In the genomic region with DNA sequence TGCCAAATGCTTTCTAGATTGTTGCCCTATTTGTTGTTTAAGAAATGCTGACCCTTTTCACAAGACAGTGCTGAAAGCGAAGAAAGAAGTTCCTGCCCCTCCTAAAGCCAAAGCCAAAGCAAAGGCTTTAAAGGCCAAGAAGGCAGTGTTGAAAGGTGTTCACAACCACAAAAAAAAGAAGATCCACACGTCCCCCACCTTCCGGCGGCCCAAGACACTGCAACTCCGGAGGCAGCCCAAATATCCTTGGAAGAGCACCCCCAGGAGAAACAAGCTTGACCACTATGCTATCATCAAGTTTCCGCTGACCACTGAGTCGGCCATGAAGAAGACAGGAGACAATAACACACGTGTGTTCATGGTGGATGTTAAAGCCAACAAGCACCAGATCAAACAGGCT, we compare ENCODE assay signal across 23 cellular contexts.
"Had no signal": no experiment of that assay in that cellular context is flagged by ENCODE, and none has a peak within 500 bp of the region (broad histone marks: within the 10 kb centered on the region; RNA-seq: fewer than 3 reads in every experiment).

No MANE protein-coding gene starts in this region.

- H3K4me3 Mint-ChIP-seq: activated naive CD4-positive, alpha-beta T cell treated with anti-CD3 and anti-CD28 coated beads, Interleukin-2, amount 50 U/mL, for 24 hours; activated naive CD8-positive, alpha-beta T cell treated with anti-CD3 and anti-CD28 coated beads, Interleukin-2, amount 50 U/mL, for 24 hours; activated T-cell treated with anti-CD3 and anti-CD28 coated beads, Interleukin-2, amount 50 U/mL, for 24 hours; central memory CD8-positive, alpha-beta T cell; dendritic cell treated with granulocyte-macrophage colony-stimulating factor and Interleukin-4, amounts not matched to agents 40 ng/mL and 50 ng/mL, for 4 days; nephron; stimulated activated effector memory CD8-positive, alpha-beta T cell treated with anti-CD3 and anti-CD28 coated beads, Interleukin-12 subunit alpha, Interleukin-12 subunit beta, amount 100 ng/mL, for 72 hours; stimulated activated naive CD8-positive, alpha-beta T cell treated with anti-CD3 and anti-CD28 coated beads, Interleukin-15, Interleukin-2, amounts not matched to agents 100 ng/mL and 50 ng/mL, for 24 hours had no signal

- ATAC-seq: activated naive CD8-positive, alpha-beta T cell treated with anti-CD3 and anti-CD28 coated beads, Interleukin-2, amount 50 U/mL, for 24 hours; left ventricle myocardium superior; sciatic nerve; stimulated activated effector memory CD8-positive, alpha-beta T cell treated with anti-CD3 and anti-CD28 coated beads, Interleukin-12 subunit alpha, Interleukin-12 subunit beta, amount 100 ng/mL, for 72 hours had no signal

- H3K27ac Mint-ChIP-seq: activated naive CD4-positive, alpha-beta T cell treated with anti-CD3 and anti-CD28 coated beads, Interleukin-2, amount 50 U/mL, for 24 hours; activated naive CD8-positive, alpha-beta T cell treated with anti-CD3 and anti-CD28 coated beads, Interleukin-2, amount 50 U/mL, for 24 hours; activated T-cell treated with anti-CD3 and anti-CD28 coated beads, Interleukin-2, amount 50 U/mL, for 24 hours; dendritic cell treated with granulocyte-macrophage colony-stimulating factor and Interleukin-4, amounts not matched to agents 40 ng/mL and 50 ng/mL, for 4 days; nephron; stimulated activated effector memory CD8-positive, alpha-beta T cell treated with anti-CD3 and anti-CD28 coated beads, Interleukin-12 subunit alpha, Interleukin-12 subunit beta, amount 100 ng/mL, for 72 hours; stimulated activated naive CD8-positive, alpha-beta T cell treated with anti-CD3 and anti-CD28 coated beads, Interleukin-15, Interleukin-2, amounts not matched to agents 100 ng/mL and 50 ng/mL, for 24 hours had no signal

- H3K36me3 ChIP-seq: breast epithelium, neutrophil, thoracic aorta had no signal

- H3K9me3 Mint-ChIP-seq: activated naive CD8-positive, alpha-beta T cell treated with anti-CD3 and anti-CD28 coated beads, Interleukin-2, amount 50 U/mL, for 24 hours; central memory CD8-positive, alpha-beta T cell; dendritic cell treated with granulocyte-macrophage colony-stimulating factor and Interleukin-4, amounts not matched to agents 40 ng/mL and 50 ng/mL, for 4 days had no signal

- H3K4me1 Mint-ChIP-seq: activated naive CD4-positive, alpha-beta T cell treated with anti-CD3 and anti-CD28 coated beads, Interleukin-2, amount 50 U/mL, for 24 hours; activated naive CD8-positive, alpha-beta T cell treated with anti-CD3 and anti-CD28 coated beads, Interleukin-2, amount 50 U/mL, for 24 hours; central memory CD8-positive, alpha-beta T cell; stimulated activated effector memory CD8-positive, alpha-beta T cell treated with anti-CD3 and anti-CD28 coated beads, Interleukin-12 subunit alpha, Interleukin-12 subunit beta, amount 100 ng/mL, for 72 hours had no signal

- H3K27ac ChIP-seq: breast epithelium, neutrophil, skin epidermis, thoracic aorta had no signal

- H3K9me3 ChIP-seq: neutrophil had no signal

- H3K4me1 ChIP-seq: breast epithelium had no signal

- H3K27me3 ChIP-seq: breast epithelium, neutrophil had no signal

- H3K27me3 Mint-ChIP-seq: activated naive CD4-positive, alpha-beta T cell treated with anti-CD3 and anti-CD28 coated beads, Interleukin-2, amount 50 U/mL, for 24 hours; activated naive CD8-positive, alpha-beta T cell treated with anti-CD3 and anti-CD28 coated beads, Interleukin-2, amount 50 U/mL, for 24 hours; central memory CD8-positive, alpha-beta T cell; dendritic cell treated with granulocyte-macrophage colony-stimulating factor and Interleukin-4, amounts not matched to agents 40 ng/mL and 50 ng/mL, for 4 days had no signal

- H3K36me3 Mint-ChIP-seq: stimulated activated effector memory CD8-positive, alpha-beta T cell treated with anti-CD3 and anti-CD28 coated beads, Interleukin-12 subunit alpha, Interleukin-12 subunit beta, amount 100 ng/mL, for 72 hours had no signal

- H3K4me3 ChIP-seq: breast epithelium, skin epidermis, thoracic aorta had no signal

- FAIRE-seq: frontal cortex, urothelium cell line had no signal

- DNase-seq: activated CD4-positive, alpha-beta T cell treated with anti-CD3 and anti-CD28 coated beads for 48 hours; activated CD4-positive, alpha-beta T cell treated with anti-CD3 and anti-CD28 coated beads, Interleukin-2, amount 50 U/mL, for 48 hours; activated CD8-positive, alpha-beta memory T cell treated with anti-CD3 and anti-CD28 coated beads, Interleukin-2, amount 50 U/mL, for 4 hours; activated naive CD8-positive, alpha-beta T cell treated with anti-CD3 and anti-CD28 coated beads, Interleukin-2, amount 50 U/mL, for 24 hours; activated T-cell treated with anti-CD3 and anti-CD28 coated beads, Interleukin-2, amount 50 U/mL, for 24 hours; amygdala; islet precursor cell; left ventricle myocardium superior; stimulated activated CD4-positive, alpha-beta T cell treated with anti-CD3 and anti-CD28 coated beads, Interleukin-4, amount 100 ng/mL, for 24 hours; trophoblast cell had no signal
